ENCODE assay signal across 9 cellular contexts in genomic region chr15:88976656-88977055, GRCh38.
"Had no signal": no experiment of that assay in that cellular context is flagged by ENCODE, and none has a peak within 500 bp of the region (broad histone marks: within the 10 kb centered on the region; RNA-seq: fewer than 3 reads in every experiment).

No MANE protein-coding gene starts in this region.

- DNase-seq: H9, HCEC 1CT, IMR-90, KG1 had no signal

- FAIRE-seq: H1, H54, HTR-8/SVneo, K562 had no signal

- ATAC-seq: GM23338, K562 had no signal

- H3K27ac Mint-ChIP-seq: GM23338, H9 had no signal

- H3K4me3 ChIP-seq: GM23338, K562 had no signal

- H3K4me3 Mint-ChIP-seq: GM23338, H9 had no signal
